21 cellular contexts compared by ENCODE assay signal in genomic region chr4:172553216-172553615, GRCh38.
DNase-seq lines count a peak whose midpoint lies in the region; ATAC-seq and TF ChIP-seq lines count a peak whose summit lies in the region.
"Had no signal": no experiment of that assay in that cellular context is flagged by ENCODE, and none has a peak within 500 bp of the region (broad histone marks: within the 10 kb centered on the region; RNA-seq: fewer than 3 reads in every experiment).

No MANE protein-coding gene starts in this region.

- H3K4me3 ChIP-seq in lower leg skin (ENCODE audit: low read depth, poor library complexity, severe bottlenecking): no peak overlapping the region
- H3K4me3 ChIP-seq: BLaER1 treated with 17β-estradiol and CSF1 and Interleukin-3, amounts not matched to agents 10 nM and 100 nM; GM23338 had no signal

- TF ChIP-seq POLR2A in lower leg skin (IDR thresholded peaks at IDR 0.05): no peak

- no peak for ATAC-seq in omental fat pad (ENCODE audit: low FRiP score)
- ATAC-seq in effector memory CD8-positive, alpha-beta T cell (replicated peaks): no peak
- ATAC-seq: GM23338, HCT116 had no signal

- TF ChIP-seq CTCF in omental fat pad (IDR thresholded peaks at IDR 0.05) (no peak), lower leg skin (IDR thresholded peaks at IDR 0.05) (no peak)

- 84 to 85% methylated on average over 1 of the region's 1 CpG for WGBS in lower leg skin, 2 donors

- H3K4me3 Mint-ChIP-seq in effector memory CD8-positive, alpha-beta T cell: no peak overlapping the region
- H3K4me3 Mint-ChIP-seq: CD14-positive monocyte; CD4-positive, alpha-beta T cell; CD8-positive, alpha-beta memory T cell; GM23338; H9 had no signal

- intact Hi-C loops in lower leg skin (cut with DNase I; ENCODE audit: low total_unique reads): no loop called here

- no peaks in the 10 kb centered on the region for H3K36me3 Mint-ChIP-seq in effector memory CD8-positive, alpha-beta T cell (ENCODE audit: insufficient read depth)
- H3K36me3 Mint-ChIP-seq: CD14-positive monocyte; CD8-positive, alpha-beta memory T cell had no signal

- H3K27ac Mint-ChIP-seq in effector memory CD8-positive, alpha-beta T cell: no peak overlapping the region
- H3K27ac Mint-ChIP-seq: CD14-positive monocyte; CD4-positive, alpha-beta T cell; CD8-positive, alpha-beta memory T cell; GM23338; H9 had no signal

- DNase-seq in HS-5 (ENCODE audit: low read depth): peak; percentile 15
- DNase-seq in astrocyte of the hippocampus (ENCODE audit: low read depth, low spot score): peak; percentile 4
- DNase-seq in fibroblast of peridontal ligament (ENCODE audit: extremely low read depth): peak; percentile 31
- DNase-seq in myocyte (ENCODE audit: low read depth): peak; percentile 44
- no peak for DNase-seq in nucleus accumbens (lab: John Stamatoyannopoulos, UW)
- no peak for DNase-seq in omental fat pad (ENCODE audit: low spot score)
- DNase-seq in lower leg skin (ENCODE audit: low spot score in 2 of 2): no peak
- DNase-seq in effector memory CD8-positive, alpha-beta T cell: no peak
- DNase-seq: ACHN; AML-193; BE2C; CD4-positive, alpha-beta T cell; CD8-positive, alpha-beta memory T cell; DMS53; DMS79 treated with DMSO at 0.1 percent for 48 hours; GF-D8; H9 had no signal

- no peaks in the 10 kb centered on the region for H3K27me3 Mint-ChIP-seq in effector memory CD8-positive, alpha-beta T cell
- H3K27me3 Mint-ChIP-seq: CD4-positive, alpha-beta T cell; CD8-positive, alpha-beta memory T cell had no signal

- H3K4me1 Mint-ChIP-seq in effector memory CD8-positive, alpha-beta T cell (ENCODE audit: low read depth in 2 of 2): no peaks in the 10 kb centered on the region
- H3K4me1 Mint-ChIP-seq: CD14-positive monocyte; CD8-positive, alpha-beta memory T cell had no signal

- H3K9me3 Mint-ChIP-seq in effector memory CD8-positive, alpha-beta T cell: peaks cover 0 to 4% of the 10 kb centered on the region in 2 donors
- H3K9me3 Mint-ChIP-seq: CD4-positive, alpha-beta T cell; GM23338; H9 had no signal

Comparison
In these comparisons a context has a peak if more than half of its experiments do, and no peak if none do; other contexts are left out.
1. DNase-seq: peak in HS-5 (single experiment), astrocyte of the hippocampus (single experiment), fibroblast of peridontal ligament (single experiment) and myocyte (single experiment); none in nucleus accumbens (0 of 56), omental fat pad (single experiment), lower leg skin (0 of 2) and effector memory CD8-positive, alpha-beta T cell (0 of 3).